27 cellular contexts compared by ENCODE assay signal in genomic region chr9:126509718-126510117, GRCh38.
"Had no signal": no experiment of that assay in that cellular context is flagged by ENCODE, and none has a peak within 500 bp of the region (broad histone marks: within the 10 kb centered on the region; RNA-seq: fewer than 3 reads in every experiment).

No MANE protein-coding gene starts in this region.

- H3K27me3 ChIP-seq: SJCRH30 had no signal

- H3K36me3 ChIP-seq: SJCRH30 had no signal

- H3K4me3 ChIP-seq: ascending aorta, body of pancreas, SJCRH30 had no signal

- ATAC-seq: activated naive CD4-positive, alpha-beta T cell treated with anti-CD3 and anti-CD28 coated beads, Interleukin-2, amount 50 U/mL, for 72 hours; activated naive CD8-positive, alpha-beta T cell treated with anti-CD3 and anti-CD28 coated beads, Interleukin-2, amount 50 U/mL, for 24 hours; activated T-cell treated with anti-CD3 and anti-CD28 coated beads, Interleukin-2, amount 50 U/mL, for 4 hours; body of pancreas; Panc1 had no signal

- H3K27ac Mint-ChIP-seq: activated B cell treated with CpG ODN at 0.5 μM for 24 hours; activated CD4-positive, alpha-beta memory T cell treated with anti-CD3 and anti-CD28 coated beads for 36 hours; activated CD4-positive, alpha-beta T cell treated with anti-CD3 and anti-CD28 coated beads, Interleukin-2, amount 10 ng/mL, durations not matched to agents 24 days and 14 days; activated naive CD8-positive, alpha-beta T cell treated with anti-CD3 and anti-CD28 coated beads, Interleukin-2, amount 50 U/mL, for 24 hours; T-helper 1 cell treated with Interleukin-12 subunit alpha and Interleukin-12 subunit beta and Interleukin-4 antibody, amounts not matched to agents 30 μg/mL and 1 μg/mL, for 36 hours had no signal

- H3K27ac ChIP-seq: ascending aorta, body of pancreas, SJCRH30 had no signal

- H3K9me3 Mint-ChIP-seq: activated B cell treated with CpG ODN at 0.5 μM for 24 hours; activated CD4-positive, alpha-beta memory T cell treated with anti-CD3 and anti-CD28 coated beads for 36 hours; activated CD4-positive, alpha-beta T cell treated with anti-CD3 and anti-CD28 coated beads, Interleukin-2, amount 10 ng/mL, durations not matched to agents 24 days and 14 days; activated naive CD4-positive, alpha-beta T cell treated with anti-CD3 and anti-CD28 coated beads, Interleukin-2, amount 50 U/mL, for 72 hours; activated naive CD8-positive, alpha-beta T cell treated with anti-CD3 and anti-CD28 coated beads, Interleukin-2, amount 50 U/mL, for 24 hours; activated T-cell treated with anti-CD3 and anti-CD28 coated beads, Interleukin-2, amount 50 U/mL, for 4 hours; T-helper 1 cell treated with Interleukin-12 subunit alpha and Interleukin-12 subunit beta and Interleukin-4 antibody, amounts not matched to agents 30 μg/mL and 1 μg/mL, for 36 hours had no signal

- H3K4me3 Mint-ChIP-seq: activated B cell treated with CpG ODN at 0.5 μM for 24 hours; activated CD4-positive, alpha-beta memory T cell treated with anti-CD3 and anti-CD28 coated beads for 36 hours; activated CD4-positive, alpha-beta T cell treated with anti-CD3 and anti-CD28 coated beads, Interleukin-2, amount 10 ng/mL, durations not matched to agents 24 days and 14 days; activated naive CD8-positive, alpha-beta T cell treated with anti-CD3 and anti-CD28 coated beads, Interleukin-2, amount 50 U/mL, for 24 hours; activated T-cell treated with anti-CD3 and anti-CD28 coated beads, Interleukin-2, amount 50 U/mL, for 4 hours; T-helper 1 cell treated with Interleukin-12 subunit alpha and Interleukin-12 subunit beta and Interleukin-4 antibody, amounts not matched to agents 30 μg/mL and 1 μg/mL, for 36 hours had no signal

- DNase-seq: activated B cell treated with CpG ODN at 0.5 μM for 24 hours; activated CD4-positive, alpha-beta memory T cell treated with anti-CD3 and anti-CD28 coated beads for 36 hours; activated CD4-positive, alpha-beta T cell treated with anti-CD3 and anti-CD28 coated beads for 1 hour; activated CD4-positive, alpha-beta T cell treated with anti-CD3 and anti-CD28 coated beads, Interleukin-2, amount 10 ng/mL, durations not matched to agents 24 days and 14 days; activated CD8-positive, alpha-beta memory T cell treated with anti-CD3 and anti-CD28 coated beads for 24 hours; activated gamma-delta T cell treated with Interleukin-2 at 50 U/mL for 16 hours; activated naive CD8-positive, alpha-beta T cell treated with anti-CD3 and anti-CD28 coated beads, Interleukin-2, amount 50 U/mL, for 24 hours; activated T-cell treated with anti-CD3 and anti-CD28 coated beads, Interleukin-2, amount 50 U/mL, for 4 hours; amniotic stem cell; IMR-90; Kasumi-1; KBM-7; NCI-H1105 treated with DMSO at 0.1 percent for 48 hours; NCI-H1436 treated with DMSO at 0.1 percent for 48 hours; NCI-H187; NCI-H2081; NCI-H510A treated with DMSO at 0.1 percent for 48 hours; NCI-H69; NK-92 treated with Interleukin-12 subunit alpha and Interleukin-12 subunit beta, amount 100 ng/mL, for 24 hours; OCI-M1; RPMI8226; SJCRH30 had no signal

- H3K4me1 ChIP-seq: ascending aorta, SJCRH30 had no signal

- H3K36me3 Mint-ChIP-seq: activated CD4-positive, alpha-beta memory T cell treated with anti-CD3 and anti-CD28 coated beads for 36 hours; activated naive CD4-positive, alpha-beta T cell treated with anti-CD3 and anti-CD28 coated beads, Interleukin-2, amount 50 U/mL, for 72 hours had no signal

- H3K4me1 Mint-ChIP-seq: activated CD4-positive, alpha-beta T cell treated with anti-CD3 and anti-CD28 coated beads, Interleukin-2, amount 10 ng/mL, durations not matched to agents 24 days and 14 days; activated naive CD8-positive, alpha-beta T cell treated with anti-CD3 and anti-CD28 coated beads, Interleukin-2, amount 50 U/mL, for 24 hours had no signal

- H3K9me3 ChIP-seq: ascending aorta, body of pancreas, SJCRH30 had no signal
